25 cellular contexts compared by ENCODE assay signal in genomic region chr19:31439270-31439573, GRCh38.
"Had no signal": no experiment of that assay in that cellular context is flagged by ENCODE, and none has a peak within 500 bp of the region (broad histone marks: within the 10 kb centered on the region; RNA-seq: fewer than 3 reads in every experiment).

No MANE protein-coding gene starts in this region.

- H3K4me3 Mint-ChIP-seq: naive thymus-derived CD8-positive, alpha-beta T cell; natural killer cell treated with Interleukin-12 subunit alpha and Interleukin-12 subunit beta and Interleukin-15 and Interleukin-18, amount 100 ng/mL, for 72 hours; nephron progenitor cell; neural crest cell; stimulated activated effector memory CD8-positive, alpha-beta T cell treated with anti-CD3 and anti-CD28 coated beads, Interleukin-12 subunit alpha, Interleukin-12 subunit beta, amount 100 ng/mL, for 72 hours; stimulated activated naive B cell treated with anti-CD40 and anti-IgM and Interleukin-4, amounts not matched to agents 10 μg/mL and 1 μg/mL and 100 μg/mL, for 72 hours; stimulated activated naive CD8-positive, alpha-beta T cell treated with anti-CD3 and anti-CD28 coated beads, Interleukin-15, Interleukin-2, amounts not matched to agents 100 ng/mL and 50 ng/mL, for 24 hours had no signal

- H3K4me1 ChIP-seq: pancreas, prostate gland, right lobe of liver, stomach, thyroid gland, tibial nerve, upper lobe of left lung, vagina had no signal

- H3K36me3 Mint-ChIP-seq: natural killer cell treated with Interleukin-12 subunit alpha and Interleukin-12 subunit beta and Interleukin-15 and Interleukin-18, amount 100 ng/mL, for 72 hours; stimulated activated effector memory CD8-positive, alpha-beta T cell treated with anti-CD3 and anti-CD28 coated beads, Interleukin-12 subunit alpha, Interleukin-12 subunit beta, amount 100 ng/mL, for 72 hours; stimulated activated naive B cell treated with anti-CD40 and anti-IgM and Interleukin-4, amounts not matched to agents 10 μg/mL and 1 μg/mL and 100 μg/mL, for 72 hours had no signal

- H3K4me1 Mint-ChIP-seq: naive thymus-derived CD8-positive, alpha-beta T cell; nephron progenitor cell; neural crest cell; stimulated activated effector memory CD8-positive, alpha-beta T cell treated with anti-CD3 and anti-CD28 coated beads, Interleukin-12 subunit alpha, Interleukin-12 subunit beta, amount 100 ng/mL, for 72 hours; stimulated activated naive B cell treated with anti-CD40 and anti-IgM and Interleukin-4, amounts not matched to agents 10 μg/mL and 1 μg/mL and 100 μg/mL, for 72 hours had no signal

- H3K27me3 ChIP-seq: neutrophil, pancreas, right lobe of liver, thyroid gland, tibial nerve, upper lobe of left lung, vagina had no signal

- H3K36me3 ChIP-seq: neutrophil, pancreas, prostate gland, right lobe of liver, stomach, thoracic aorta, thyroid gland, tibial nerve, upper lobe of left lung, vagina had no signal

- H3K9me3 ChIP-seq: neutrophil, pancreas, prostate gland, right lobe of liver, thoracic aorta, thyroid gland, vagina had no signal

- H3K27ac Mint-ChIP-seq: naive thymus-derived CD8-positive, alpha-beta T cell; natural killer cell treated with Interleukin-12 subunit alpha and Interleukin-12 subunit beta and Interleukin-15 and Interleukin-18, amount 100 ng/mL, for 72 hours; nephron progenitor cell; stimulated activated effector memory CD8-positive, alpha-beta T cell treated with anti-CD3 and anti-CD28 coated beads, Interleukin-12 subunit alpha, Interleukin-12 subunit beta, amount 100 ng/mL, for 72 hours; stimulated activated naive B cell treated with anti-CD40 and anti-IgM and Interleukin-4, amounts not matched to agents 10 μg/mL and 1 μg/mL and 100 μg/mL, for 72 hours; stimulated activated naive CD8-positive, alpha-beta T cell treated with anti-CD3 and anti-CD28 coated beads, Interleukin-15, Interleukin-2, amounts not matched to agents 100 ng/mL and 50 ng/mL, for 24 hours had no signal

- DNase-seq: naive thymus-derived CD8-positive, alpha-beta T cell; nephron progenitor cell; pancreas; retina; right cardiac atrium; right lobe of liver; stimulated activated CD4-positive, alpha-beta T cell treated with anti-CD3 and anti-CD28 coated beads, Interleukin-15, amount 100 ng/mL, for 24 hours; stimulated activated CD4-positive, alpha-beta T cell treated with anti-CD3 and anti-CD28 coated beads, Interleukin-2, amount 100 ng/mL, for 24 hours; stimulated activated CD4-positive, alpha-beta T cell treated with anti-CD3 and anti-CD28 coated beads, Interleukin-2, amount 100 ng/mL, for 48 hours; stimulated activated CD4-positive, alpha-beta T cell treated with anti-CD3 and anti-CD28 coated beads, Interleukin-4, amount 100 ng/mL, for 24 hours; stimulated activated naive B cell treated with anti-CD40 and anti-IgM and Interleukin-4, amounts not matched to agents 10 μg/mL and 1 μg/mL and 100 μg/mL, for 72 hours; stimulated activated naive CD4-positive, alpha-beta T cell treated with Interleukin-2 at 50 U/mL for 16 hours; stomach; thyroid gland; upper lobe of left lung had no signal

- H3K4me3 ChIP-seq: pancreas, prostate gland, right lobe of liver, skin epidermis, stomach, thoracic aorta, thyroid gland, tibial nerve, upper lobe of left lung, vagina had no signal

- H3K27ac ChIP-seq: neutrophil, pancreas, prostate gland, right lobe of liver, skin epidermis, stomach, thoracic aorta, thyroid gland, tibial nerve, upper lobe of left lung, vagina had no signal
